Comparison of ENCODE assay signal across 15 cellular contexts in genomic region chr17:79496422-79497005, GRCh38.
DNase-seq lines count a peak whose midpoint lies in the region; ATAC-seq and TF ChIP-seq lines count a peak whose summit lies in the region.
"Had no signal": no experiment of that assay in that cellular context is flagged by ENCODE, and none has a peak within 500 bp of the region (broad histone marks: within the 10 kb centered on the region; RNA-seq: fewer than 3 reads in every experiment).

No MANE protein-coding gene starts in this region.

- no peaks in the 10 kb centered on the region for H3K27me3 ChIP-seq in WERI-Rb-1 (ENCODE audit: insufficient read depth, low read depth, severe bottlenecking)
- H3K27me3 ChIP-seq: BLaER1 treated with 17β-estradiol and CSF1 and Interleukin-3, amounts not matched to agents 10 nM and 100 nM had no signal

- TF ChIP-seq CTCF in WERI-Rb-1 (IDR thresholded peaks at IDR 0.05; ENCODE audit: low read depth, low read length) (no peak), RWPE1 (conservative IDR thresholded peaks at IDR 0.05; ENCODE audit: low read depth) (no peak)

- H3K36me3 ChIP-seq in WERI-Rb-1, result peaks cover 12% of the 10 kb centered on the region
- H3K36me3 ChIP-seq: BLaER1 treated with 17β-estradiol and CSF1 and Interleukin-3, amounts not matched to agents 10 nM and 100 nM; HAP-1 had no signal

- H3K9me3 ChIP-seq in WERI-Rb-1 (ENCODE audit: severe bottlenecking), result peaks cover 22% of the 10 kb centered on the region
- H3K9me3 ChIP-seq: HAP-1 had no signal

- ATAC-seq in HG03175 (IDR thresholded peaks at IDR 0.05; ENCODE audit: unreplicated experiment), result no peak
- ATAC-seq: CD8-positive, alpha-beta T cell had no signal

- H3K27ac ChIP-seq in WERI-Rb-1 (peak overlapping the region; percentile 73), RWPE1 (no peak overlapping the region)
- H3K27ac ChIP-seq: 22Rv1; BLaER1 treated with 17β-estradiol and CSF1 and Interleukin-3, amounts not matched to agents 10 nM and 100 nM; GM23248; HL-60 had no signal

- DNase-seq in DMS 273 (lab: John Stamatoyannopoulos, UW; ENCODE audit: unreplicated experiment) (peak; percentile 39), DMS 273 treated with DMSO at 0.1 percent for 48 hours (lab: John Stamatoyannopoulos, UW) (no peak), WERI-Rb-1 (no peak), head of caudate nucleus (peak in 27 of 42 donors; percentile 13 to 74 (median 39)), RWPE1 (ENCODE audit: low spot score) (no peak)
- DNase-seq in activated CD4-positive, CD25-positive, alpha-beta regulatory T cell (lab: John Stamatoyannopoulos, UW), result no peak
- DNase-seq: Calu3; CD8-positive, alpha-beta T cell; GM23248; IMR-90 had no signal

- intact Hi-C loops in head of caudate nucleus (cut with DNase I), result no loop called here

- H3K4me3 ChIP-seq in WERI-Rb-1 (ENCODE audit: low read depth, low read length), result no peak overlapping the region
- H3K4me3 ChIP-seq: BLaER1 treated with 17β-estradiol and CSF1 and Interleukin-3, amounts not matched to agents 10 nM and 100 nM; GM23248; HAP-1 had no signal

- CTCF ChIA-PET in RWPE1 (lab: Yijun Ruan, JAX), result no interaction called here

- POLR2A ChIA-PET in RWPE1 (lab: Yijun Ruan, JAX; ENCODE audit: low non-redundant PET), result no interaction called here

Comparison
In these comparisons a context has a peak if more than half of its experiments do, and no peak if none do; other contexts are left out.
1. DNase-seq: peak in DMS 273 (single experiment) and head of caudate nucleus (27 of 42); none in DMS 273 treated with DMSO at 0.1 percent for 48 hours (single experiment), WERI-Rb-1 (single experiment), RWPE1 (single experiment) and activated CD4-positive, CD25-positive, alpha-beta regulatory T cell (0 of 4).